ENCODE assay signal across 8 cellular contexts in the genomic region with DNA sequence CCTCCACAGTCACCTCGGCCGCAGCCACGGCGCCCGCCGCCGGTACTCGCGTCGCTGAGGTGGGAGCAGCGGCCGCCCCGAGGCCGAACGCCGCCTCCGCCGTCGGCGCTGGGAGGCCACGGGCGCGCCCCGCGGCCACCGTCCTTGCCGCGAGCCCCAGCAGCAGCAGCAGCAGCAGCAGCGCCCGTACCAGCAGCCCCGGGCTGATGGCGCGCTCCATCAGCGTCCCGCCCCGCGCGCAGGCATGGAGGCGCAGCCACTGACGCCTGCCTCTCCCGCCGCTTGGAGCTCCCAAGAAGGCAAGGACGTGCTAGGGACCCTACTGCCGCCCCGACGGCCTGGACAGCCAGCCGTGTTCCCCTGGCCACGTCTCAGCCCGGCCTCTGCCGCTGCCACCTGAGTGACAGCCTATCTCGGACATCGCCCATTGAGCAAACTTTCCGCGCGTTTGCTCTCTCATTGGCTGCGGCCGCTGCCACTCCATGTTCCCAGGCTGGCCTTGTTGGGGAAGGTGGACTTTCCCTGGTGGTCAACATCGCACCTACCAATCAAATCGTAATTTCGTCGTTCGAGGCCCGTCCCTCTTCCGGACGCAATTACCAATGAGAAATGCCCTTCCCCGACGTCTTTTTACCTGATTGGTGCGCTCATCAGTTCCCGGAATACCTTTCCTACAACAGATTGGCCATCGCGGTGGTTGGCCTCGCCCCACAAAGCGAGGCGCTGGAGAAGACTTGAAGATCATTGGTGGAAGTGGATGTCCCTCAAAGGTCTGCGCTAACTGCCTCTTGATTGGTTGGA. TPM values are rescaled to one million over a fixed set of nuclear protein-coding genes. Genes with fewer than 3 reads are reported as not detected.
DNase-seq lines count a peak whose midpoint lies in the region; TF ChIP-seq lines count a peak whose summit lies in the region.

TSS of gene EIF2AK3 (minus strand) at position 410 of the 801 bp plus-strand sequence. CDS start at position 220, 190 bp downstream.

- CTCF ChIA-PET in HEK293T (lab: Yijun Ruan, JAX): no interaction called here

- peak within 1 kb of the TSS; percentile 95 for H3K27ac ChIP-seq in subcutaneous abdominal adipose tissue (ENCODE audit: low read depth, low read length)

- H3K4me3 ChIP-seq in neuron (ENCODE audit: low read length): peak within 1 kb of the TSS; percentile 78
- H3K4me3 ChIP-seq in subcutaneous abdominal adipose tissue (ENCODE audit: low read depth in 1 of 5, low read length in 5 of 5): peak within 1 kb of the TSS; percentile 86 to 98 (median 88)

- in situ Hi-C loops in SK-MEL-5 (cut with HindIII; ENCODE audit: low pct_unique_long_range_greater_than_20kb, low sequenced_read_pairs): no loop called here

- DNase-seq in GF-D8 (lab: John Stamatoyannopoulos, UW) (peak; percentile 99), HEK293T (ENCODE audit: extremely low spot score) (peak; percentile 90), MV-4-11 (lab: John Stamatoyannopoulos, UW) (peak; percentile 100), SK-MEL-5 (ENCODE audit: low read depth, low spot score) (peak; percentile 100), foreskin melanocyte (peak; percentile 100)
- peak; percentile 93 for DNase-seq in activated naive CD4-positive, alpha-beta T cell treated with Interleukin-2 at 50 U/mL for 16 hours

- H3K9ac ChIP-seq in subcutaneous abdominal adipose tissue (ENCODE audit: low read length in 5 of 5): peak within 1 kb of the TSS; percentile 82 to 99 (median 89)

- POLR2A ChIA-PET in HEK293T (lab: Yijun Ruan, JAX): interaction anchor here (0.7 to 2.1 kb wide), 13 partner anchors 11 to 46 kb away, joined by 3 to 9 read pairs (median 4); no protein-coding TSS in a partner anchor

- no peaks in the 10 kb centered on the region for H3K27me3 ChIP-seq in neuron (ENCODE audit: insufficient read depth, low read length)
- peaks cover 0 to 4% (median 0%) of the 10 kb centered on the region in 5 donors for H3K27me3 ChIP-seq in subcutaneous abdominal adipose tissue (ENCODE audit: control insufficient read depth in 5 of 5, insufficient read depth in 4 of 5, low read length in 5 of 5)

- H3K9me3 ChIP-seq in neuron (ENCODE audit: low read length) (no peaks in the 10 kb centered on the region), subcutaneous abdominal adipose tissue (ENCODE audit: control insufficient read depth in 5 of 5, low read length in 5 of 5) (no peaks in the 10 kb centered on the region)

- H3K36me3 ChIP-seq in neuron (ENCODE audit: insufficient read depth, low read length) (no peaks in the 10 kb centered on the region), subcutaneous abdominal adipose tissue (ENCODE audit: control insufficient read depth in 5 of 5, insufficient read depth in 5 of 5, low read length in 5 of 5) (no peaks in the 10 kb centered on the region)

- H3K4me1 ChIP-seq in neuron (ENCODE audit: insufficient read depth, low read length) (peaks cover 22% of the 10 kb centered on the region), subcutaneous abdominal adipose tissue (ENCODE audit: control insufficient read depth in 5 of 5, insufficient read depth in 5 of 5, low read length in 5 of 5) (peaks cover 15 to 32% (median 22%) of the 10 kb centered on the region in 5 donors)

- peak within 1 kb of the TSS; percentile 58 for H2AFZ ChIP-seq in neuron (ENCODE audit: low read depth, low read length)

TF ChIP-seq in HEK293T, 16 proteins besides CTCF, POLR2A, EP300 and RAD21:
- no peak for TF ChIP-seq BHLHE40 (IDR thresholded peaks at IDR 0.05; ENCODE audit: borderline replicate concordance)
- peak; percentile 82 for TF ChIP-seq ELF4 (IDR thresholded peaks at IDR 0.05)
- TF ChIP-seq FOXA1 (IDR thresholded peaks at IDR 0.05): no peak
- no peak for TF ChIP-seq ZNF384 (IDR thresholded peaks at IDR 0.05)
- TF ChIP-seq, protein P1, sequence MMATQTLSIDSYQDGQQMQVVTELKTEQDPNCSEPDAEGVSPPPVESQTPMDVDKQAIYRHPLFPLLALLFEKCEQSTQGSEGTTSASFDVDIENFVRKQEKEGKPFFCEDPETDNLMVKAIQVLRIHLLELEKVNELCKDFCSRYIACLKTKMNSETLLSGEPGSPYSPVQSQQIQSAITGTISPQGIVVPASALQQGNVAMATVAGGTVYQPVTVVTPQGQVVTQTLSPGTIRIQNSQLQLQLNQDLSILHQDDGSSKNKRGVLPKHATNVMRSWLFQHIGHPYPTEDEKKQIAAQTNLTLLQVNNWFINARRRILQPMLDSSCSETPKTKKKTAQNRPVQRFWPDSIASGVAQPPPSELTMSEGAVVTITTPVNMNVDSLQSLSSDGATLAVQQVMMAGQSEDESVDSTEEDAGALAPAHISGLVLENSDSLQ (IDR thresholded peaks at IDR 0.05): peak; percentile 100
- no peak for TF ChIP-seq SUZ12 (IDR thresholded peaks at IDR 0.05)
- TF ChIP-seq FOXK2 (IDR thresholded peaks at IDR 0.05): no peak

RNA-seq across cellular contexts. Expression of gene EIF2AK3, which starts in this region (rescaled TPM):
- 25.2 and 27.3 TPM in 2 replicates for total RNA-seq in SK-MEL-5 (2014; rRNA removed; shearing (Covaris generic))
- 11.5 and 13.8 TPM in 2 replicates for polyA plus RNA-seq in SK-MEL-5 (2015; cell fraction: cytosol; rRNA removed)
- 18.2 and 28.9 TPM in 2 replicates for polyA plus RNA-seq in SK-MEL-5 (2015; cell fraction: nucleus; rRNA removed)

Comparison
In these comparisons a context has a peak if more than half of its experiments do, and no peak if none do; other contexts are left out.
1. Peak in every context shown above with its lines: DNase-seq, H3K4me3 ChIP-seq and H3K27ac ChIP-seq.